In genomic region chr3:193001113-193001512, GRCh38 we compare ENCODE assay signal across 6 cellular contexts.
DNase-seq lines count a peak whose midpoint lies in the region; TF ChIP-seq lines count a peak whose summit lies in the region.
"Not testable (repeated sequence)": the region's sequence is repeated elsewhere in the genome, so short reads cannot be mapped to it uniquely, and the experiment has no call there.

No MANE protein-coding gene starts in this region.

- H3K4me3 ChIP-seq in HUES64 (ENCODE audit: low read length); fibroblast of villous mesenchyme (ENCODE audit: low read depth, low read length); mesendoderm (ENCODE audit: low read length): not testable (repeated sequence)

- not testable (repeated sequence) for H3K79me2 ChIP-seq in mesendoderm (ENCODE audit: control insufficient read depth, insufficient read depth, low read length)

- not testable (repeated sequence) for H3K9me3 ChIP-seq in HUES64 (ENCODE audit: insufficient read depth, low read depth, low read length)

- H2BK15ac ChIP-seq in mesendoderm (replicated peaks; ENCODE audit: low read depth), result not testable (repeated sequence)

- not testable (repeated sequence) for H3K56ac ChIP-seq in mesendoderm (ENCODE audit: low read length)

- not testable (repeated sequence) for TF ChIP-seq CTCF in fibroblast of villous mesenchyme (IDR thresholded peaks at IDR 0.05; ENCODE audit: insufficient read depth, low read depth, low read length)

- not testable (repeated sequence) for H3K23ac ChIP-seq in mesendoderm (ENCODE audit: low read length)

- not testable (repeated sequence) for H3K18ac ChIP-seq in mesendoderm (ENCODE audit: low read length)

- H3K4me2 ChIP-seq in mesendoderm (ENCODE audit: low read length), result not testable (repeated sequence)

- peak overlapping the region; percentile 18; the same call in 1 of the 2 replicates for H3K27ac ChIP-seq in HUES64 (ENCODE audit: low read depth, low read length)
- not testable (repeated sequence) for H3K27ac ChIP-seq in mesendoderm (ENCODE audit: low read depth, low read length)

- not testable (repeated sequence) for H3K27me3 ChIP-seq in HUES64 (ENCODE audit: insufficient read depth, low read length); mesendoderm (ENCODE audit: insufficient read depth, low read length, poor library complexity)

- H3K9ac ChIP-seq in HUES64 (ENCODE audit: low read depth, low read length); mesendoderm (ENCODE audit: low read length): not testable (repeated sequence)

- DNase-seq in Daoy (ENCODE audit: low read depth), result peak; percentile 12
- peak; percentile 35 for DNase-seq in NCI-H1048 (lab: John Stamatoyannopoulos, UW)
- DNase-seq in RPMI7951 (ENCODE audit: low read depth), result peak; percentile 33
- DNase-seq in fibroblast of villous mesenchyme (ENCODE audit: low read depth), result peak; percentile 8
- peak; percentile 33 for DNase-seq in mesendoderm

- not testable (repeated sequence) for H3K79me1 ChIP-seq in mesendoderm (ENCODE audit: low read length)

- H3K4ac ChIP-seq in mesendoderm (ENCODE audit: low read depth, low read length), result not testable (repeated sequence)

- 83% methylated on average over 5 of the region's 5 CpGs for WGBS in HUES64
- no CpG with 5 or more reads among the region's 5 CpGs for WGBS in mesendoderm (ENCODE audit: extremely low coverage, insufficient coverage, low lambda C conversion rate)

- H2BK5ac ChIP-seq in mesendoderm (ENCODE audit: low read length), result not testable (repeated sequence)

- not testable (repeated sequence) for H3K4me1 ChIP-seq in HUES64 (ENCODE audit: insufficient read depth, low read length); mesendoderm (ENCODE audit: control insufficient read depth, low read depth, low read length)

- not testable (repeated sequence) for H4K8ac ChIP-seq in mesendoderm (ENCODE audit: low read depth, low read length)

- H2AK5ac ChIP-seq in mesendoderm (ENCODE audit: low read length), result not testable (repeated sequence)

- H4K5ac ChIP-seq in mesendoderm (ENCODE audit: low read length), result not testable (repeated sequence)

- H3K36me3 ChIP-seq in HUES64 (ENCODE audit: insufficient read depth, low read length); mesendoderm (ENCODE audit: control insufficient read depth, insufficient read depth, low read length): not testable (repeated sequence)

- not testable (repeated sequence) for H2BK120ac ChIP-seq in mesendoderm (ENCODE audit: low read depth, low read length)
